Comparison of ENCODE assay signal across 8 cellular contexts in genomic region chr6:73308712-73309533, GRCh38. TPM values are rescaled to one million over a fixed set of nuclear protein-coding genes. Genes with fewer than 3 reads are reported as not detected.
DNase-seq lines count a peak whose midpoint lies in the region; ATAC-seq, FAIRE-seq and TF ChIP-seq lines count a peak whose summit lies in the region.

No MANE protein-coding gene starts in this region.

- H3K9me3 ChIP-seq in left ventricle myocardium inferior (replicated peaks) (no peaks in the 10 kb centered on the region), small intestine (ENCODE audit: control insufficient read depth, low read depth) (no peaks in the 10 kb centered on the region)

- peaks cover 32% of the 10 kb centered on the region for H3K36me3 Mint-ChIP-seq in activated CD4-positive, alpha-beta memory T cell treated with anti-CD3 and anti-CD28 coated beads, Interleukin-2, amount 10 ng/mL, durations not matched to agents 7 days and 5 days (ENCODE audit: low read depth)

- DNase-seq in COLO668 (lab: John Stamatoyannopoulos, UW; ENCODE audit: unreplicated experiment) (peak; percentile 52), left ventricle myocardium inferior (no peak), small intestine (peak; percentile 4)
- DNase-seq in activated CD4-positive, alpha-beta memory T cell treated with anti-CD3 and anti-CD28 coated beads, Interleukin-2, amount 10 ng/mL, durations not matched to agents 7 days and 5 days = no peak

- peak; percentile 9 for ATAC-seq in HG03342 (IDR thresholded peaks at IDR 0.05; ENCODE audit: unreplicated experiment)
- no peak for ATAC-seq in HG02623 (IDR thresholded peaks at IDR 0.05; ENCODE audit: unreplicated experiment)
- no peak for ATAC-seq in GM21576 (IDR thresholded peaks at IDR 0.05; ENCODE audit: unreplicated experiment)
- no peak for ATAC-seq in HG03378 (IDR thresholded peaks at IDR 0.05; ENCODE audit: unreplicated experiment)

- CTCF ChIA-PET in activated CD4-positive, alpha-beta memory T cell treated with anti-CD3 and anti-CD28 coated beads, Interleukin-2, amount 10 ng/mL, durations not matched to agents 7 days and 5 days (lab: Charles Lee) = interaction anchor here (0.6 to 1.5 kb wide), 14 partner anchors 18 to 344 kb away, joined by 3 to 7 read pairs (median 3); no protein-coding TSS in a partner anchor

- H3K4me1 ChIP-seq in left ventricle myocardium inferior (peaks cover 15% of the 10 kb centered on the region), small intestine (ENCODE audit: control insufficient read depth in 2 of 2, insufficient read depth in 1 of 2, low read depth in 1 of 2, low read length in 1 of 2) (peaks cover 0 to 4% of the 10 kb centered on the region in 2 donors)

- H3K27ac ChIP-seq in left ventricle myocardium inferior (replicated peaks) (no peak overlapping the region), small intestine (ENCODE audit: low read depth in 1 of 2, low read length in 1 of 2) (no peak overlapping the region)

- H3K27ac Mint-ChIP-seq in activated CD4-positive, alpha-beta memory T cell treated with anti-CD3 and anti-CD28 coated beads, Interleukin-2, amount 10 ng/mL, durations not matched to agents 7 days and 5 days = peak overlapping the region; percentile 85

- H3K27me3 ChIP-seq in left ventricle myocardium inferior (ENCODE audit: low read depth) (peaks cover 51% of the 10 kb centered on the region), small intestine (ENCODE audit: control insufficient read depth in 2 of 2, insufficient read depth in 2 of 2, low read length in 2 of 2) (no peaks in the 10 kb centered on the region)

- H3K4me1 Mint-ChIP-seq in activated CD4-positive, alpha-beta memory T cell treated with anti-CD3 and anti-CD28 coated beads, Interleukin-2, amount 10 ng/mL, durations not matched to agents 7 days and 5 days = peaks cover 49% of the 10 kb centered on the region

- 81 to 88% (median 88%) methylated on average over 26 of the region's 26 CpGs for WGBS in small intestine, 3 donors

- POLR2A ChIA-PET in activated CD4-positive, alpha-beta memory T cell treated with anti-CD3 and anti-CD28 coated beads, Interleukin-2, amount 10 ng/mL, durations not matched to agents 7 days and 5 days (lab: Charles Lee) = interaction anchor here (0.6 to 1.7 kb wide), 13 partner anchors 10 to 213 kb away, joined by 3 to 7 read pairs (median 4); partner anchors contain the start of genes CGAS and KHDC1

- H3K9me3 Mint-ChIP-seq in activated CD4-positive, alpha-beta memory T cell treated with anti-CD3 and anti-CD28 coated beads, Interleukin-2, amount 10 ng/mL, durations not matched to agents 7 days and 5 days = peaks cover 4% of the 10 kb centered on the region

- peaks cover 27% of the 10 kb centered on the region for H3K27me3 Mint-ChIP-seq in activated CD4-positive, alpha-beta memory T cell treated with anti-CD3 and anti-CD28 coated beads, Interleukin-2, amount 10 ng/mL, durations not matched to agents 7 days and 5 days

- no peak for TF ChIP-seq CTCF in left ventricle myocardium inferior (IDR thresholded peaks at IDR 0.05; ENCODE audit: borderline replicate concordance)

- H3K36me3 ChIP-seq in left ventricle myocardium inferior (no peaks in the 10 kb centered on the region), small intestine (ENCODE audit: control insufficient read depth in 2 of 2, insufficient read depth in 2 of 2, low read length in 2 of 2) (no peaks in the 10 kb centered on the region)

- H3K4me3 Mint-ChIP-seq in activated CD4-positive, alpha-beta memory T cell treated with anti-CD3 and anti-CD28 coated beads, Interleukin-2, amount 10 ng/mL, durations not matched to agents 7 days and 5 days = peak overlapping the region; percentile 95

- FAIRE-seq in small intestine (lab: Jason Lieb, UNC) = no peak

- H3K4me3 ChIP-seq in left ventricle myocardium inferior (peak overlapping the region; percentile 71), small intestine (ENCODE audit: low read depth in 1 of 2, low read length in 2 of 2) (peak overlapping the region; percentile 63 to 76)

- intact Hi-C loops in left ventricle myocardium inferior (cut with micrococcal nuclease) = no loop called here

RNA-seq across cellular contexts. Expression of gene DPPA5, which starts 45.2 kb away (rescaled TPM):
- total RNA-seq in activated CD4-positive, alpha-beta memory T cell treated with anti-CD3 and anti-CD28 coated beads, Interleukin-2, amount 10 ng/mL, durations not matched to agents 7 days and 5 days = not detected
- total RNA-seq in left ventricle myocardium inferior = not detected
- not detected for polyA plus RNA-seq in small intestine

RNA-seq across cellular contexts. Expression of gene KHDC1, which starts 45.9 kb away (rescaled TPM):
- 1 to 10 TPM; 8.5 TPM for total RNA-seq in activated CD4-positive, alpha-beta memory T cell treated with anti-CD3 and anti-CD28 coated beads, Interleukin-2, amount 10 ng/mL, durations not matched to agents 7 days and 5 days
- total RNA-seq in left ventricle myocardium inferior = 1.1 TPM
- polyA plus RNA-seq in small intestine = 1 to 10 TPM in 1 of 3 donors, not detected in 2; 1.7 TPM

RNA-seq across cellular contexts. Expression of gene KHDC3L, which starts 53.5 kb away (rescaled TPM):
- not detected for total RNA-seq in activated CD4-positive, alpha-beta memory T cell treated with anti-CD3 and anti-CD28 coated beads, Interleukin-2, amount 10 ng/mL, durations not matched to agents 7 days and 5 days
- total RNA-seq in left ventricle myocardium inferior = not detected
- polyA plus RNA-seq in small intestine = not detected

Comparison
In these comparisons a context has a peak if more than half of its experiments do, and no peak if none do; other contexts are left out.
1. DNase-seq: peak in COLO668 (single experiment) and small intestine (single experiment); none in activated CD4-positive, alpha-beta memory T cell treated with anti-CD3 and anti-CD28 coated beads, Interleukin-2, amount 10 ng/mL, durations not matched to agents 7 days and 5 days (single experiment) and left ventricle myocardium inferior (single experiment).